Comparison of ENCODE assay signal across 7 cellular contexts in the genomic region with DNA sequence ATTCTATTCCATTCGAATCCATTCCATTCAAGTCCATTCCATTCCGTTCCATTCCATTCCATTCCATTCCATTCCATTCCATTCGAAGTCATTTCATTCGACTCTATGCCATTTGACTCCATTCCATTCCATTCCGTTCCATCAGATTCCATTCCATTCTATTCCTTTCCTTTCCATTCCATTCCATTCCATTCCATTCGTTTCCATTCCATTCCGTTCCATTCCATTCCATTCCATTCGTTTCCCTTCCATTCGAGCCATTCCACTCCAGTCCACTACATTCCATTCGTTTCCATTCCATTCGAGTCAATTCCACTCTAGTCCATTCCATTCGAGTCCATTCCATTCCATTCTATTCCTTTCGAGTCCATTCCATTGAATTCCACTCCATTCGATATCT.
A peak's percentile ranks its signal among the peaks of the same experiment; 100 is the strongest.
DNase-seq lines count a peak whose midpoint lies in the region; ATAC-seq, FAIRE-seq and TF ChIP-seq lines count a peak whose summit lies in the region.
"Not testable (repeated sequence)": the region's sequence is repeated elsewhere in the genome, so short reads cannot be mapped to it uniquely, and the experiment has no call there.

No MANE protein-coding gene starts in this region.

- BruUV-seq in IMR-90 (replicated peaks; lab: Mats Ljungman, UMichigan); K562 (replicated peaks; lab: Mats Ljungman, UMichigan); HepG2 (replicated peaks; lab: Mats Ljungman, UMichigan): not testable (repeated sequence)

- not testable (repeated sequence) for DNase-seq in IMR-90; K562 (ENCODE audit: extremely low read depth in 1 of 4, low spot score in 3 of 4); endodermal cell; HepG2 (ENCODE audit: low spot score); nephron progenitor cell

- not testable (repeated sequence) for H3K4me3 Mint-ChIP-seq in endodermal cell, nephron progenitor cell

- H2AK9ac ChIP-seq in IMR-90 (replicated peaks; ENCODE audit: low read depth, low read length, poor library complexity), result not testable (repeated sequence)

- intact Hi-C loops in IMR-90 (cut with micrococcal nuclease); K562 (cut with micrococcal nuclease); HepG2 (cut with micrococcal nuclease; ENCODE audit: unreplicated experiment): not testable (repeated sequence)

- CTCF ChIA-PET in HEK293 (lab: Yijun Ruan, JAX); IMR-90 (lab: Yijun Ruan, JAX); K562 (lab: Yijun Ruan, JAX; ENCODE audit: low intra/inter-chr PET ratio); HepG2 (lab: Yijun Ruan, JAX; ENCODE audit: low intra/inter-chr PET ratio, low total read pairs): not testable (repeated sequence)

- 53 to 100% methylated on average over 8 to 14 of the region's 14 CpGs for WGBS in IMR-90 (ENCODE audit: extremely low coverage in 2 of 2, insufficient read length in 1 of 2), 2 experiments
- 1% methylated on average over 14 of the region's 14 CpGs for WGBS in K562 (ENCODE audit: insufficient coverage, low coverage, missing lambda C conversion rate)
- WGBS in endodermal cell (ENCODE audit: insufficient coverage in 1 of 2, insufficient read length in 1 of 2), 2 experiments, result 81% methylated on average over 14 of the region's 14 CpGs
- 15% methylated on average over 14 of the region's 14 CpGs for WGBS in HepG2 (ENCODE audit: low lambda C conversion rate)
- 69% methylated on average over 14 of the region's 14 CpGs for WGBS in liver

- H3K18ac ChIP-seq in IMR-90 (ENCODE audit: low read depth, low read length), result not testable (repeated sequence)

- H3K27me3 ChIP-seq in IMR-90 (ENCODE audit: control insufficient read depth, insufficient read depth, low read length); K562 (ENCODE audit: control insufficient read depth in 2 of 2, insufficient read depth in 2 of 2, low read length in 2 of 2); endodermal cell (ENCODE audit: control insufficient read depth, insufficient read depth, low read length, poor library complexity, severe bottlenecking); HepG2 (ENCODE audit: control insufficient read depth in 1 of 2, insufficient read depth in 2 of 2, low read length in 2 of 2); liver (ENCODE audit: control insufficient read depth in 4 of 4, insufficient read depth in 4 of 4, low read length in 3 of 4): not testable (repeated sequence)

- H3K27me3 Mint-ChIP-seq in endodermal cell (ENCODE audit: insufficient read depth); nephron progenitor cell (ENCODE audit: low read depth, poor library complexity): not testable (repeated sequence)

- not testable (repeated sequence) for TF ChIP-seq RAD21 in IMR-90 (IDR thresholded peaks at IDR 0.05; ENCODE audit: low read length); K562 (CRISPR knock-in tag; conservative IDR thresholded peaks at IDR 0.05 in 1 of 2, IDR thresholded peaks at IDR 0.05 in 1 of 2); HepG2 (CRISPR knock-in tag; IDR thresholded peaks at IDR 0.05); liver (IDR thresholded peaks at IDR 0.05)

- H3K79me1 ChIP-seq in IMR-90 (ENCODE audit: low read depth in 1 of 2, low read length in 2 of 2), result not testable (repeated sequence)

- not testable (repeated sequence) for H3K9me1 ChIP-seq in IMR-90 (ENCODE audit: insufficient read depth, low read length); K562 (ENCODE audit: control insufficient read depth, insufficient read depth, low read length)

- H3K27ac Mint-ChIP-seq in endodermal cell, result not testable (repeated sequence)
- peak overlapping the region; percentile 2 for H3K27ac Mint-ChIP-seq in nephron progenitor cell

- H3K4ac ChIP-seq in IMR-90 (ENCODE audit: low read depth, low read length), result not testable (repeated sequence)

- dilution Hi-C loops in IMR-90 (cut with HindIII; ENCODE audit: low sequenced_read_pairs, unreplicated experiment), result not testable (repeated sequence)

- H4K20me1 ChIP-seq in IMR-90 (ENCODE audit: insufficient read depth, low read length); K562 (replicated peaks; ENCODE audit: control insufficient read depth, insufficient read depth, low read length); HepG2 (ENCODE audit: insufficient read depth, low read length): not testable (repeated sequence)

- not testable (repeated sequence) for H3K79me2 ChIP-seq in K562 (ENCODE audit: control insufficient read depth, insufficient read depth, low read length); HepG2 (ENCODE audit: insufficient read depth, low read length)

- H3K36me3 Mint-ChIP-seq in endodermal cell (ENCODE audit: low read depth) (peaks cover 30% of the 10 kb centered on the region), nephron progenitor cell (ENCODE audit: low read depth) (peaks cover 58% of the 10 kb centered on the region)

- H3K4me2 ChIP-seq in IMR-90 (ENCODE audit: low read depth, low read length); K562 (ENCODE audit: insufficient read depth, low read length); HepG2 (ENCODE audit: low read depth, low read length): not testable (repeated sequence)

- in situ Hi-C loops in IMR-90 (cut with MboI; ENCODE audit: low sequenced_read_pairs); K562 (cut with MboI); HepG2 (cut with HindIII; ENCODE audit: extremely low pct_ligation_motif_present, low pct_unique_long_range_greater_than_20kb): not testable (repeated sequence)

- H3K36me3 ChIP-seq in HEK293 (ENCODE audit: control insufficient read depth in 2 of 2, insufficient read depth in 1 of 2, low read length in 2 of 2); IMR-90 (ENCODE audit: control insufficient read depth, insufficient read depth, low read length); K562 (ENCODE audit: control insufficient read depth, insufficient read depth, low read length); endodermal cell (ENCODE audit: control insufficient read depth, insufficient read depth, low read length); HepG2 (replicated peaks in 1 of 2; ENCODE audit: control insufficient read depth in 1 of 2, insufficient read depth in 2 of 2, low read length in 2 of 2); liver (ENCODE audit: control insufficient read depth in 4 of 4, insufficient read depth in 3 of 4, low read depth in 1 of 4, low read length in 3 of 4): not testable (repeated sequence)

- not testable (repeated sequence) for FAIRE-seq in K562 (lab: Jason Lieb, UNC); HepG2 (lab: Jason Lieb, UNC)

- TF ChIP-seq POLR2A in IMR-90 (IDR thresholded peaks at IDR 0.05; ENCODE audit: low read depth, low read length); K562 (conservative IDR thresholded peaks at IDR 0.05); HepG2 (IDR thresholded peaks at IDR 0.05; ENCODE audit: insufficient read depth in 1 of 2, low read depth in 2 of 2, low read length in 2 of 2): not testable (repeated sequence)

- H3K9me3 ChIP-seq in HEK293 (ENCODE audit: control insufficient read depth, insufficient read depth, low read depth, low read length); K562 (replicated peaks; ENCODE audit: control insufficient read depth, insufficient read depth, low read depth, low read length): not testable (repeated sequence)
- peaks cover 29% of the 10 kb centered on the region for H3K9me3 ChIP-seq in IMR-90 (ENCODE audit: control insufficient read depth, insufficient read depth, low read length)
- H3K9me3 ChIP-seq in endodermal cell (ENCODE audit: control insufficient read depth, low read length), result peaks cover 14% of the 10 kb centered on the region
- peaks cover 15% of the 10 kb centered on the region for H3K9me3 ChIP-seq in HepG2 (ENCODE audit: low read length)
- H3K9me3 ChIP-seq in liver (ENCODE audit: control insufficient read depth in 4 of 4, low read length in 3 of 4), result peaks cover 7 to 86% (median 59%) of the 10 kb centered on the region in 4 donors

- H4K8ac ChIP-seq in IMR-90 (ENCODE audit: low read depth in 2 of 2, low read length in 2 of 2), result not testable (repeated sequence)

- not testable (repeated sequence) for H3K14ac ChIP-seq in IMR-90 (replicated peaks; ENCODE audit: low read depth, low read length)

- H3K9ac ChIP-seq in IMR-90 (ENCODE audit: low read depth, low read length); K562 (ENCODE audit: insufficient read depth in 1 of 2, low read depth in 2 of 2, low read length in 2 of 2); endodermal cell (ENCODE audit: extremely low read depth, low read length, poor library complexity, severe bottlenecking); HepG2 (ENCODE audit: insufficient read depth, low read depth, low read length); liver (ENCODE audit: low read depth in 1 of 2, low read length in 2 of 2): not testable (repeated sequence)

- H4K5ac ChIP-seq in IMR-90 (ENCODE audit: low read depth, low read length), result not testable (repeated sequence)

- POLR2A ChIA-PET in HEK293 (lab: Yijun Ruan, JAX); IMR-90 (lab: Charles Lee; ENCODE audit: unreplicated experiment); K562 (lab: Yijun Ruan, JAX); HepG2 (lab: Yijun Ruan, JAX): not testable (repeated sequence)

- H4K91ac ChIP-seq in IMR-90 (ENCODE audit: insufficient read depth, low read depth, low read length), result not testable (repeated sequence)

- not testable (repeated sequence) for H3K4me3 ChIP-seq in HEK293 (ENCODE audit: low read depth, low read length); IMR-90 (ENCODE audit: insufficient read depth, low read depth, low read length); K562; HepG2 (replicated peaks in 1 of 3; ENCODE audit: insufficient read depth in 1 of 3, low read depth in 2 of 3, low read length in 3 of 3)
- H3K4me3 ChIP-seq in endodermal cell (ENCODE audit: low read length) (peak overlapping the region; percentile 45), liver (ENCODE audit: low read depth in 1 of 3, low read length in 3 of 3) (peak overlapping the region in 2 of 3 donors; percentile 1 to 55)

- not testable (repeated sequence) for H2BK15ac ChIP-seq in IMR-90 (ENCODE audit: low read depth, low read length)

- H2BK20ac ChIP-seq in IMR-90 (ENCODE audit: low read depth, low read length), result not testable (repeated sequence)

- not testable (repeated sequence) for H3K4me1 Mint-ChIP-seq in endodermal cell, nephron progenitor cell

- not testable (repeated sequence) for H3K23ac ChIP-seq in IMR-90 (ENCODE audit: low read depth, low read length)

- not testable (repeated sequence) for H2AFZ ChIP-seq in IMR-90 (replicated peaks; ENCODE audit: low read length, poor library complexity); K562 (ENCODE audit: low read depth, low read length); HepG2 (ENCODE audit: low read length)

- not testable (repeated sequence) for H2AK5ac ChIP-seq in IMR-90 (ENCODE audit: low read depth, low read length)

- H3K4me1 ChIP-seq in HEK293 (ENCODE audit: control insufficient read depth, insufficient read depth, low read length); IMR-90 (ENCODE audit: control insufficient read depth, insufficient read depth, low read length); K562 (replicated peaks in 1 of 2; ENCODE audit: control insufficient read depth in 2 of 2, insufficient read depth in 2 of 2, low read length in 2 of 2); endodermal cell (ENCODE audit: control insufficient read depth, insufficient read depth, low read length); HepG2 (ENCODE audit: insufficient read depth, low read length); liver (ENCODE audit: control insufficient read depth in 4 of 4, insufficient read depth in 4 of 4, low read length in 3 of 4): not testable (repeated sequence)

- not testable (repeated sequence) for ATAC-seq in IMR-90 (ENCODE audit: low read depth); K562; HepG2

- not testable (repeated sequence) for H2BK120ac ChIP-seq in IMR-90 (ENCODE audit: low read depth, low read length)

- TF ChIP-seq EP300 in K562 (IDR thresholded peaks at IDR 0.05; ENCODE audit: low read length); HepG2 (IDR thresholded peaks at IDR 0.05; ENCODE audit: low read depth in 2 of 2, low read length in 2 of 2); HepG2 (CRISPR knock-in tag; IDR thresholded peaks at IDR 0.05; ENCODE audit: borderline replicate concordance): not testable (repeated sequence)

- TF ChIP-seq CTCF in HEK293 (tag by site-specific recombination; IDR thresholded peaks at IDR 0.05); IMR-90 (conservative IDR thresholded peaks at IDR 0.05; ENCODE audit: low read depth, low read length); K562 (IDR thresholded peaks at IDR 0.05 in 2 of 3, conservative IDR thresholded peaks at IDR 0.05 in 1 of 3; ENCODE audit: insufficient read depth in 2 of 3, low read depth in 1 of 3, low read length in 3 of 3); endodermal cell (conservative IDR thresholded peaks at IDR 0.05); HepG2 (CRISPR knock-in tag; IDR thresholded peaks at IDR 0.05); liver (IDR thresholded peaks at IDR 0.05; ENCODE audit: low read depth, low read length, missing input control); nephron progenitor cell (IDR thresholded peaks at IDR 0.05): not testable (repeated sequence)

- peaks cover 17% of the 10 kb centered on the region for H3K9me3 Mint-ChIP-seq in endodermal cell
- H3K9me3 Mint-ChIP-seq in nephron progenitor cell, result peaks cover 16% of the 10 kb centered on the region

- peak overlapping the region; percentile 69 for H2BK5ac ChIP-seq in IMR-90 (ENCODE audit: low read depth, low read length, poor library complexity, severe bottlenecking)

- H3K27ac ChIP-seq in HEK293 (ENCODE audit: extremely low read depth, low read depth, low read length); IMR-90 (ENCODE audit: insufficient read depth, low read length); K562 (ENCODE audit: extremely low read depth, low read depth, low read length); endodermal cell (ENCODE audit: low read depth, low read length); HepG2 (ENCODE audit: extremely low read length, insufficient read depth, low read length); liver (ENCODE audit: low read depth in 1 of 2, low read length in 2 of 2): not testable (repeated sequence)

- H3K56ac ChIP-seq in IMR-90 (ENCODE audit: extremely low read depth, insufficient read depth, low read length), result not testable (repeated sequence)
